Comparison of ENCODE assay signal across 1 cellular context in genomic region chr2:3594493-3595281, GRCh38.
TF ChIP-seq lines count a peak whose summit lies in the region.

Gene COLEC11, plus strand, starts transcription at chr2:3595112. Its CDS starts 9,229 bp downstream, at chr2:3604341.

TF ChIP-seq in K562, 482 proteins besides CTCF, POLR2A, EP300 and RAD21 (continued from another document):
- TF ChIP-seq MBD1 (CRISPR knock-in tag; IDR thresholded peaks at IDR 0.05) (no peak), NCOA1 (IDR thresholded peaks at IDR 0.05; ENCODE audit: low read depth) (no peak), TCF7 (IDR thresholded peaks at IDR 0.05; ENCODE audit: borderline replicate concordance) (no peak), SPI1 (IDR thresholded peaks at IDR 0.05; ENCODE audit: borderline replicate concordance, low read depth, low read length) (peak; percentile 2; the same call in 1 of the 2 replicates), L3MBTL2 (IDR thresholded peaks at IDR 0.05) (peak; percentile 94), BHLHE40 (IDR thresholded peaks at IDR 0.05; ENCODE audit: low read length) (no peak), ZBTB5 (IDR thresholded peaks at IDR 0.05) (no peak), POLR2B (IDR thresholded peaks at IDR 0.05; ENCODE audit: low read depth, partially characterized antibody) (no peak), SMC3 (conservative IDR thresholded peaks at IDR 0.05; ENCODE audit: insufficient read depth, low read depth, low read length) (0 out of 2 replicates have a peak, but pooled peaks have one; percentile 11), ZNF212 (CRISPR knock-in tag; IDR thresholded peaks at IDR 0.05) (no peak), ZNF445 (CRISPR knock-in tag; IDR thresholded peaks at IDR 0.05; ENCODE audit: low read depth) (no peak), FOXJ3 (CRISPR knock-in tag; IDR thresholded peaks at IDR 0.05) (no peak), THAP7 (CRISPR knock-in tag; IDR thresholded peaks at IDR 0.05) (no peak), ZNF184 (CRISPR knock-in tag; IDR thresholded peaks at IDR 0.05) (no peak), NFRKB (IDR thresholded peaks at IDR 0.05; ENCODE audit: low read depth) (no peak), ADNP (tag; IDR thresholded peaks at IDR 0.05) (no peak), MIER1 (IDR thresholded peaks at IDR 0.05; ENCODE audit: low read depth) (no peak), CREBBP (IDR thresholded peaks at IDR 0.05; ENCODE audit: low read depth, low read length) (no peak), CEBPB (tag; IDR thresholded peaks at IDR 0.05) (no peak), KAT7 (CRISPR knock-in tag; IDR thresholded peaks at IDR 0.05; ENCODE audit: borderline replicate concordance) (no peak; the same call in 1 of the 2 replicates), ARID1B (IDR thresholded peaks at IDR 0.05) (peak; percentile 63), ZBTB26 (CRISPR knock-in tag; IDR thresholded peaks at IDR 0.05) (no peak), NR2C1 (IDR thresholded peaks at IDR 0.05) (no peak), NR2C1 (tag; IDR thresholded peaks at IDR 0.05) (no peak), HMG20B (CRISPR knock-in tag; IDR thresholded peaks at IDR 0.05) (no peak), RERE (CRISPR knock-in tag; IDR thresholded peaks at IDR 0.05; ENCODE audit: borderline replicate concordance) (no peak), RBM34 (IDR thresholded peaks at IDR 0.05; ENCODE audit: borderline replicate concordance, insufficient read depth, low read length) (no peak), TAF9B (IDR thresholded peaks at IDR 0.05; ENCODE audit: partially characterized antibody) (no peak), SRSF9 (IDR thresholded peaks at IDR 0.05; ENCODE audit: borderline replicate concordance, low read depth, low read length) (no peak), DMBX1 (CRISPR knock-in tag; IDR thresholded peaks at IDR 0.05; ENCODE audit: borderline replicate concordance) (no peak), NR2F6 (CRISPR knock-in tag; IDR thresholded peaks at IDR 0.05) (no peak), TCF3 (CRISPR knock-in tag; IDR thresholded peaks at IDR 0.05) (no peak), TFAP4 (CRISPR knock-in tag; IDR thresholded peaks at IDR 0.05; ENCODE audit: borderline replicate concordance) (peak; percentile 56; the same call in 1 of the 2 replicates), TAF15 (IDR thresholded peaks at IDR 0.05; ENCODE audit: low read depth, low read length) (no peak), ZNF76 (CRISPR knock-in tag; IDR thresholded peaks at IDR 0.05; ENCODE audit: borderline replicate concordance) (no peak), BMI1 (IDR thresholded peaks at IDR 0.05; ENCODE audit: low read length) (no peak), TGIF2 (CRISPR knock-in tag; IDR thresholded peaks at IDR 0.05) (no peak), CCNT2 (IDR thresholded peaks at IDR 0.05; ENCODE audit: borderline replicate concordance, extremely low read depth, insufficient read length, low read depth, low read length) (peak; percentile 63), RREB1 (CRISPR knock-in tag; IDR thresholded peaks at IDR 0.05) (no peak), SLC30A9 (CRISPR knock-in tag; IDR thresholded peaks at IDR 0.05) (no peak), ILK (tag; IDR thresholded peaks at IDR 0.05; ENCODE audit: borderline replicate concordance, low read depth) (no peak), PURB (CRISPR knock-in tag; IDR thresholded peaks at IDR 0.05; ENCODE audit: low read depth) (no peak), GTF2A2 (tag; IDR thresholded peaks at IDR 0.05) (no peak), PHF8 (IDR thresholded peaks at IDR 0.05; ENCODE audit: borderline replicate concordance, low read length) (no peak), ZNF274 (IDR thresholded peaks at IDR 0.05; ENCODE audit: borderline replicate concordance, low read depth, low read length) (no peak), ESRRB (CRISPR knock-in tag; IDR thresholded peaks at IDR 0.05; ENCODE audit: borderline replicate concordance) (no peak)
